ENCODE assay signal across 31 cellular contexts in the genomic region with DNA sequence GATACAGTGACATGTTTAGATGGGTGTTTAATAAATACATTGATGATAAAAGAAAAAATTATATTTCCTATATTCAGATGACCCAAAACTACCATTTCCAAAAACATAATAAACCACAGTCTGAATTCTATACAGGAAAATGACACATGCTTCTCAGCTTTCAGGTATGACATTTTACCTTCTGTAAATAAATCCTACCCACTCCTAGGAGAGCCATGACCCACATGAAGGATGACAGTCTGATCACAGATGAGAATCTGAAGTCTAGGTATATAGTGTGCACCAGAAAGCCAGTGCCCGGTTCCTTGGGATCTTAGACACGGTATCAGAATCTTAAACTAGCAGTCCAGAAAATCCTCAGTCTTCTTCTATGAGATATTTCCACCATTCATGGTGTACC. TPM values are rescaled to one million over a fixed set of nuclear protein-coding genes. Genes with fewer than 3 reads are reported as not detected.
"Had no signal": no experiment of that assay in that cellular context is flagged by ENCODE, and none has a peak within 500 bp of the region (broad histone marks: within the 10 kb centered on the region; RNA-seq: fewer than 3 reads in every experiment).

No MANE protein-coding gene starts in this region.

- H3K36me3 Mint-ChIP-seq: mesothelial cell of epicardium, naive B cell had no signal

- ATAC-seq: effector memory CD8-positive, alpha-beta T cell; esophagus mucosa; gastrocnemius medialis; heart right ventricle; left cardiac atrium; left lung; left ventricle myocardium superior; lower lobe of right lung; mucosa of descending colon had no signal

- H3K4me3 ChIP-seq: colonic mucosa, esophagus squamous epithelium, gastrocnemius medialis, heart right ventricle, left lung, lower lobe of right lung, mucosa of descending colon had no signal

- H3K27me3 Mint-ChIP-seq: dendritic cell treated with granulocyte-macrophage colony-stimulating factor and Interleukin-4, amounts not matched to agents 40 ng/mL and 50 ng/mL, for 4 days; effector memory CD8-positive, alpha-beta T cell had no signal

- H3K27ac Mint-ChIP-seq: dendritic cell treated with granulocyte-macrophage colony-stimulating factor and Interleukin-4, amounts not matched to agents 40 ng/mL and 50 ng/mL, for 4 days; effector memory CD8-positive, alpha-beta T cell; endodermal cell; mesothelial cell of epicardium had no signal

- H3K9me3 Mint-ChIP-seq: dendritic cell treated with granulocyte-macrophage colony-stimulating factor and Interleukin-4, amounts not matched to agents 40 ng/mL and 50 ng/mL, for 4 days; effector memory CD8-positive, alpha-beta T cell; endodermal cell; mesothelial cell of epicardium; naive B cell had no signal

- H3K4me1 ChIP-seq: colonic mucosa, esophagus squamous epithelium, gastrocnemius medialis, left lung, lower lobe of right lung had no signal

- H3K9me3 ChIP-seq: colonic mucosa, esophagus squamous epithelium, gastrocnemius medialis, heart right ventricle, left lung, lower lobe of right lung, mucosa of descending colon had no signal

- H3K27me3 ChIP-seq: colonic mucosa, esophagus squamous epithelium, gastrocnemius medialis, heart right ventricle, left lung had no signal

- DNase-seq: colonic mucosa; cortex of kidney; effector CD8-positive, alpha-beta T cell; effector memory CD8-positive, alpha-beta T cell; endodermal cell; erythroblast; esophagus squamous epithelium; foreskin fibroblast; foreskin melanocyte; gastrocnemius medialis; glutamatergic neuron; head of caudate nucleus; heart right ventricle; hippocampal formation; left cardiac atrium; left lung; left ventricle myocardium superior; lower lobe of right lung; mesenchymal stem cell; mucosa of descending colon; naive B cell had no signal

- H3K36me3 ChIP-seq: colonic mucosa, gastrocnemius medialis, left lung, lower lobe of right lung had no signal

- H3K4me1 Mint-ChIP-seq: endodermal cell, mesothelial cell of epicardium, naive B cell had no signal

- H3K4me3 Mint-ChIP-seq: dendritic cell treated with granulocyte-macrophage colony-stimulating factor and Interleukin-4, amounts not matched to agents 40 ng/mL and 50 ng/mL, for 4 days; effector memory CD8-positive, alpha-beta T cell; endodermal cell; mesothelial cell of epicardium; naive B cell had no signal

- H3K27ac ChIP-seq: colonic mucosa, epithelial cell of prostate, esophagus squamous epithelium, gastrocnemius medialis, heart right ventricle, left lung, lower lobe of right lung had no signal

RNA-seq across cellular contexts. Expression of a gene that starts 3.7 kb away (rescaled TPM):
- total RNA-seq: dermis microvascular lymphatic vessel endothelial cell, endodermal cell, gastrocnemius medialis, glomerular endothelial cell, heart right ventricle, kidney epithelial cell, left cardiac atrium, left ventricle myocardium superior, lower lobe of right lung, lung microvascular endothelial cell, mesenteric fat pad, mesothelial cell of epicardium, myocyte had no signal

RNA-seq across cellular contexts. Expression of a gene that starts 56.5 kb away (rescaled TPM):
- total RNA-seq: endodermal cell, gastrocnemius medialis, kidney epithelial cell, left ventricle myocardium superior, lung microvascular endothelial cell, mesothelial cell of epicardium had no signal
